In the genomic region with DNA sequence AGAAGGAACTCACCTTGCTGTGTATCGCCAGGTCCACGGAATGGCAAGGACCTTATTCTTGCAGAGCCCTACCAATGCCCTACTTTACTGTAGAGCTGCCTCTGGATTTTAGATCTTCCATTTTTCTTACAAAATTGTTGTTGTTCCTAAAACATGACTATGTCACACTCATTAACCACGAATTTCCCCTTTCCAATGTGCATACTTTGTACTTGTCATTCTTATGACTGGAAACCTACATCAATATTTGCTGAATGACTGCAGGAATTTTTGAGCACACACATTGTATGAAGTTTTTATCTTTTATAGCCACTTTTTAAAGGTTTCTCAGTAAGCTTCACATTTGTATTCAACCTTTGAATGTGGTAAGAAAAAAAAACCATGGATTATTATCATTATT, we compare ENCODE assay signal across 23 cellular contexts. TPM values are rescaled to one million over a fixed set of nuclear protein-coding genes. Genes with fewer than 3 reads are reported as not detected.
DNase-seq lines count a peak whose midpoint lies in the region; ATAC-seq lines count a peak whose summit lies in the region.
"Had no signal": no experiment of that assay in that cellular context is flagged by ENCODE, and none has a peak within 500 bp of the region (broad histone marks: within the 10 kb centered on the region; RNA-seq: fewer than 3 reads in every experiment).

No MANE protein-coding gene starts in this region.

- peaks cover 0 to 8% (median 0%) of the 10 kb centered on the region in 3 donors for H3K4me1 Mint-ChIP-seq in T-cell

- H3K9me3 Mint-ChIP-seq in T-cell: no peaks in the 10 kb centered on the region
- H3K9me3 Mint-ChIP-seq: activated naive CD8-positive, alpha-beta T cell treated with anti-CD3 and anti-CD28 coated beads, Interleukin-2, amount 10 ng/mL, durations not matched to agents 7 days and 5 days; brain; neural crest cell had no signal

- no peak for ATAC-seq in GM21360 (IDR thresholded peaks at IDR 0.05; ENCODE audit: unreplicated experiment)
- ATAC-seq in T-cell (replicated peaks in 1 of 4): no peak
- ATAC-seq: Right ventricle myocardium inferior had no signal

- no peaks in the 10 kb centered on the region for H3K36me3 Mint-ChIP-seq in T-cell
- H3K36me3 Mint-ChIP-seq: activated naive CD8-positive, alpha-beta T cell treated with anti-CD3 and anti-CD28 coated beads, Interleukin-2, amount 10 ng/mL, durations not matched to agents 7 days and 5 days; brain had no signal

- in situ Hi-C loops in ACHN (cut with HindIII; ENCODE audit: low pct_ligation_motif_present, low pct_unique_long_range_greater_than_20kb, low sequenced_read_pairs): no loop called here

- H3K27me3 Mint-ChIP-seq in T-cell: peaks cover 29 to 34% of the 10 kb centered on the region in 2 donors

- POLR2A ChIA-PET in T-cell (lab: Charles Lee): interaction anchor here in 1 of 2 donors (0.6 kb wide), 1 partner anchor 27 kb away, joined by 3 read pairs; no protein-coding TSS in a partner anchor

- DNase-seq in ACHN (peak; percentile 17), HT1080 (ENCODE audit: low read depth) (peak; percentile 11), astrocyte of the hippocampus (ENCODE audit: low read depth, low spot score) (peak; percentile 46), kidney tubule cell (ENCODE audit: low spot score) (peak; percentile 74), DMS114 treated with DMSO at 0.1 percent for 48 hours (lab: John Stamatoyannopoulos, UW; ENCODE audit: unreplicated experiment) (no peak), GOT3 (lab: John Stamatoyannopoulos, UW) (no peak), T-cell (no peak)
- DNase-seq: activated CD4-positive, alpha-beta T cell treated with anti-CD3 and anti-CD28 coated beads, Interleukin-2, amount 50 U/mL, for 48 hours; activated CD8-positive, alpha-beta memory T cell treated with anti-CD3 and anti-CD28 coated beads, Interleukin-2, amount 50 U/mL, for 48 hours; activated naive CD8-positive, alpha-beta T cell treated with anti-CD3 and anti-CD28 coated beads, Interleukin-2, amount 10 ng/mL, durations not matched to agents 7 days and 5 days; DMS53; effector CD8-positive, alpha-beta T cell; kidney; MG63; NCI-H1417; NCI-H2081 treated with DMSO at 0.1 percent for 48 hours; NCI-H446 treated with DMSO at 0.1 percent for 48 hours; T1000; transverse colon had no signal

- H3K4me3 Mint-ChIP-seq in T-cell: no peak overlapping the region
- H3K4me3 Mint-ChIP-seq: activated naive CD8-positive, alpha-beta T cell treated with anti-CD3 and anti-CD28 coated beads, Interleukin-2, amount 10 ng/mL, durations not matched to agents 7 days and 5 days; brain; neural crest cell had no signal

- CTCF ChIA-PET in T-cell (lab: Charles Lee): no interaction called here

- no peak overlapping the region for H3K27ac Mint-ChIP-seq in T-cell
- H3K27ac Mint-ChIP-seq: activated naive CD8-positive, alpha-beta T cell treated with anti-CD3 and anti-CD28 coated beads, Interleukin-2, amount 10 ng/mL, durations not matched to agents 7 days and 5 days; brain had no signal

RNA-seq across cellular contexts. Expression of a gene that starts 35.9 kb away (rescaled TPM):
- 53.2 and 59.1 TPM in 2 replicates for total RNA-seq in HT1080 (2014; rRNA removed; shearing (Covaris generic))
- 59.4 and 62.0 TPM in 2 replicates for polyA plus RNA-seq in HT1080 (2015; cell fraction: cytosol; rRNA removed)
- 32.6 and 44.8 TPM in 2 replicates for polyA plus RNA-seq in HT1080 (2015; cell fraction: nucleus; rRNA removed)
- total RNA-seq in T-cell: 10 to 100 TPM; 16.2 to 22.0 (median 18.3) TPM

Comparison
In these comparisons a context has a peak if more than half of its experiments do, and no peak if none do; other contexts are left out.
1. DNase-seq: peak in ACHN (single experiment), HT1080 (single experiment), astrocyte of the hippocampus (single experiment) and kidney tubule cell (single experiment); none in DMS114 treated with DMSO at 0.1 percent for 48 hours (single experiment), GOT3 (single experiment) and T-cell (0 of 34).